Comparison of ENCODE assay signal across 19 cellular contexts in the genomic region with DNA sequence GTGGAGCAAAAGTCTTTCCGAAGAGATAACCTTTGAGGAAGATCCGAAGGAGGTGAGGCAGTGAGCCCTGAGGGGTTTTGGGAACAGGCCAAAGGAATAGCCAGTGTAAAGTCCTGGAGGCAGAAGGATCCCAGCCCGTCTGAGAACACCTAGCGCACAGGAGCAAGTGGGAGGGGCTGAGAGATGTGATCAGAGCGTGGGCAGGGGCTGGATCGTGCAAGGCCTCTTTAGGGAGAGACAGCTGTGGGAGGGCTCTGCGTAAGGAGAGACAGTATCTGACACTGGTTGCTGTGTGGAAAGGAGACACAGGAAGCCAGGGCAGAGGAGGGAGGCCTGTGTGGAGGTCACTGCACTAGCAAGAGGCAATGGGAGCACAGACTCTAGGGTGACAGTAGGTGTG.
DNase-seq lines count a peak whose midpoint lies in the region; ATAC-seq and TF ChIP-seq lines count a peak whose summit lies in the region.
"Had no signal": no experiment of that assay in that cellular context is flagged by ENCODE, and none has a peak within 500 bp of the region (broad histone marks: within the 10 kb centered on the region; RNA-seq: fewer than 3 reads in every experiment).

No MANE protein-coding gene starts in this region.

- no peak overlapping the region for H2BK20ac ChIP-seq in H9 (ENCODE audit: low read depth, low read length, poor library complexity, severe bottlenecking)

- TF ChIP-seq CTCF in H9 (conservative IDR thresholded peaks at IDR 0.05) (no peak), RWPE2 (IDR thresholded peaks at IDR 0.05; ENCODE audit: poor library complexity, severe bottlenecking) (no peak), nephron progenitor cell (IDR thresholded peaks at IDR 0.05) (no peak)

- no peak overlapping the region for H4K5ac ChIP-seq in H9 (ENCODE audit: insufficient read length, low read depth, low read length)

- POLR2A ChIA-PET in activated CD4-positive, alpha-beta memory T cell treated with anti-CD3 and anti-CD28 coated beads, Interleukin-2, amount 10 ng/mL, durations not matched to agents 7 days and 5 days (lab: Charles Lee) = no interaction called here
- POLR2A ChIA-PET in activated CD4-positive, alpha-beta memory T cell treated with anti-CD3 and anti-CD28 coated beads for 36 hours (lab: Charles Lee) = no interaction called here

- no peak overlapping the region for H3K4ac ChIP-seq in H9 (ENCODE audit: low read depth, low read length)

- H3K27me3 ChIP-seq in H9 (ENCODE audit: insufficient read depth, low read length) = no peaks in the 10 kb centered on the region
- H3K27me3 ChIP-seq in RWPE2 (ENCODE audit: insufficient read depth, poor library complexity, severe bottlenecking) = no peaks in the 10 kb centered on the region
- H3K27me3 ChIP-seq: BLaER1 treated with 17β-estradiol and CSF1 and Interleukin-3, amounts not matched to agents 10 nM and 100 nM had no signal

- no peak overlapping the region for H3K27ac ChIP-seq in H9 (ENCODE audit: insufficient read length, low read depth, low read length)
- no peak overlapping the region for H3K27ac ChIP-seq in RWPE2 (ENCODE audit: poor library complexity, severe bottlenecking)
- H3K27ac ChIP-seq: A549; BLaER1 treated with 17β-estradiol and CSF1 and Interleukin-3, amounts not matched to agents 10 nM and 100 nM; GM23248; KMS-11; SK-N-MC had no signal

- no CpG with 5 or more reads among the region's 7 CpGs for WGBS in H9 (ENCODE audit: extremely low coverage, insufficient read length, low lambda C conversion rate)

- H3K23ac ChIP-seq in H9 (ENCODE audit: insufficient read length, low read depth, low read length) = no peak overlapping the region

- intact Hi-C loops in activated CD4-positive, alpha-beta memory T cell treated with anti-CD3 and anti-CD28 coated beads for 36 hours (cut with micrococcal nuclease) = no loop called here

- no peak overlapping the region for H3K18ac ChIP-seq in H9 (ENCODE audit: insufficient read length, low read depth, low read length)

- H4K20me1 ChIP-seq in H9 (ENCODE audit: control insufficient read depth, insufficient read depth, insufficient read length) = no peaks in the 10 kb centered on the region
- H4K20me1 ChIP-seq: BLaER1 treated with 17β-estradiol and CSF1 and Interleukin-3, amounts not matched to agents 10 nM and 100 nM had no signal

- H2AK5ac ChIP-seq in H9 (ENCODE audit: insufficient read length, low read length) = no peak overlapping the region

- H3K4me2 ChIP-seq in H9 (ENCODE audit: insufficient read depth, insufficient read length, low read length) = no peak overlapping the region
- H3K4me2 ChIP-seq: A549; BLaER1 treated with 17β-estradiol and CSF1 and Interleukin-3, amounts not matched to agents 10 nM and 100 nM; KMS-11 had no signal

- no peaks in the 10 kb centered on the region for H3K9me3 ChIP-seq in H9 (ENCODE audit: control insufficient read depth, low read depth, low read length)
- H3K9me3 ChIP-seq in RWPE2 (ENCODE audit: severe bottlenecking) = no peaks in the 10 kb centered on the region

- H3K9me3 Mint-ChIP-seq in activated CD4-positive, alpha-beta memory T cell treated with anti-CD3 and anti-CD28 coated beads, Interleukin-2, amount 10 ng/mL, durations not matched to agents 7 days and 5 days = no peaks in the 10 kb centered on the region
- no peaks in the 10 kb centered on the region for H3K9me3 Mint-ChIP-seq in activated CD4-positive, alpha-beta memory T cell treated with anti-CD3 and anti-CD28 coated beads for 36 hours
- H3K9me3 Mint-ChIP-seq in H9 = peaks cover 4 to 10% of the 10 kb centered on the region in 2 experiments; a peak in 4 of 5 replicates
- peaks cover 17% of the 10 kb centered on the region for H3K9me3 Mint-ChIP-seq in nephron progenitor cell

- H4K91ac ChIP-seq in H9 (ENCODE audit: insufficient read length, low read depth, low read length) = no peak overlapping the region

- no peak overlapping the region for H2BK5ac ChIP-seq in H9 (ENCODE audit: insufficient read length, low read length)

- CTCF ChIA-PET in activated CD4-positive, alpha-beta memory T cell treated with anti-CD3 and anti-CD28 coated beads, Interleukin-2, amount 10 ng/mL, durations not matched to agents 7 days and 5 days (lab: Charles Lee) = no interaction called here
- CTCF ChIA-PET in activated CD4-positive, alpha-beta memory T cell treated with anti-CD3 and anti-CD28 coated beads for 36 hours (lab: Charles Lee) = no interaction called here

- H2AFZ ChIP-seq in H9 (ENCODE audit: low read length) = no peak overlapping the region
- H2AFZ ChIP-seq: GM23248 had no signal

- no peak overlapping the region for H2BK12ac ChIP-seq in H9 (ENCODE audit: insufficient read length, low read depth, low read length)

- H3K4me3 Mint-ChIP-seq in activated CD4-positive, alpha-beta memory T cell treated with anti-CD3 and anti-CD28 coated beads, Interleukin-2, amount 10 ng/mL, durations not matched to agents 7 days and 5 days = no peak overlapping the region
- H3K4me3 Mint-ChIP-seq in activated CD4-positive, alpha-beta memory T cell treated with anti-CD3 and anti-CD28 coated beads for 36 hours = no peak overlapping the region
- no peak overlapping the region for H3K4me3 Mint-ChIP-seq in H9
- no peak overlapping the region for H3K4me3 Mint-ChIP-seq in nephron progenitor cell
- H3K4me3 Mint-ChIP-seq: HFFc6 had no signal

- no peak overlapping the region for H4K8ac ChIP-seq in H9 (replicated peaks; ENCODE audit: insufficient read length, low read depth, low read length)

- H3K14ac ChIP-seq in H9 (ENCODE audit: insufficient read depth, low read length) = no peak overlapping the region

- DNase-seq in activated CD4-positive, alpha-beta memory T cell treated with anti-CD3 and anti-CD28 coated beads, Interleukin-2, amount 10 ng/mL, durations not matched to agents 7 days and 5 days = peak; percentile 4
- no peak for DNase-seq in activated CD4-positive, alpha-beta memory T cell treated with anti-CD3 and anti-CD28 coated beads for 36 hours
- DNase-seq in H9 (peak; percentile 25), RWPE2 (ENCODE audit: low spot score) (peak; percentile 34), left kidney (ENCODE audit: low read depth, low spot score) (peak; percentile 52), activated T-cell treated with anti-CD3 and anti-CD28 coated beads for 4 hours (no peak), nephron progenitor cell (no peak)
- DNase-seq: DND-41, GM23248, HFFc6, NCI-H1048, NCI-H1436 treated with DMSO at 0.1 percent for 48 hours had no signal

- H3K4me1 Mint-ChIP-seq in activated CD4-positive, alpha-beta memory T cell treated with anti-CD3 and anti-CD28 coated beads, Interleukin-2, amount 10 ng/mL, durations not matched to agents 7 days and 5 days = no peaks in the 10 kb centered on the region
- no peaks in the 10 kb centered on the region for H3K4me1 Mint-ChIP-seq in activated CD4-positive, alpha-beta memory T cell treated with anti-CD3 and anti-CD28 coated beads for 36 hours (ENCODE audit: low read depth)
- H3K4me1 Mint-ChIP-seq in H9 (no peaks in the 10 kb centered on the region; a peak in 1 of 4 replicates), nephron progenitor cell (peaks cover 9% of the 10 kb centered on the region)

- no peak overlapping the region for H2BK15ac ChIP-seq in H9 (ENCODE audit: low read depth, low read length)

- H3K4me1 ChIP-seq in H9 (ENCODE audit: insufficient read depth, low read length) (no peaks in the 10 kb centered on the region), RWPE2 (ENCODE audit: insufficient read depth, poor library complexity, severe bottlenecking) (no peaks in the 10 kb centered on the region)
- H3K4me1 ChIP-seq: A549; BLaER1 treated with 17β-estradiol and CSF1 and Interleukin-3, amounts not matched to agents 10 nM and 100 nM had no signal

- H3K79me1 ChIP-seq in H9 (ENCODE audit: insufficient read depth, low read depth, low read length, poor library complexity, severe bottlenecking) = no peaks in the 10 kb centered on the region

- no peak overlapping the region for H3K27ac Mint-ChIP-seq in activated CD4-positive, alpha-beta memory T cell treated with anti-CD3 and anti-CD28 coated beads, Interleukin-2, amount 10 ng/mL, durations not matched to agents 7 days and 5 days
- H3K27ac Mint-ChIP-seq in activated CD4-positive, alpha-beta memory T cell treated with anti-CD3 and anti-CD28 coated beads for 36 hours = no peak overlapping the region
- H3K27ac Mint-ChIP-seq in H9 = no peak overlapping the region; a peak in 1 of 7 replicates
- H3K27ac Mint-ChIP-seq in nephron progenitor cell = no peak overlapping the region
- H3K27ac Mint-ChIP-seq: HFFc6 had no signal

- no peaks in the 10 kb centered on the region for H3K23me2 ChIP-seq in H9 (ENCODE audit: insufficient read length, low read depth, low read length, poor library complexity, severe bottlenecking)

- no peak overlapping the region for H3T11ph ChIP-seq in H9 (ENCODE audit: low read length)

- H3K4me3 ChIP-seq in RWPE2 (ENCODE audit: severe bottlenecking) = no peak overlapping the region
- H3K4me3 ChIP-seq: A549; BLaER1 treated with 17β-estradiol and CSF1 and Interleukin-3, amounts not matched to agents 10 nM and 100 nM; GM12878; GM23248; SK-N-MC had no signal

- no peak overlapping the region for H3K9ac ChIP-seq in H9 (ENCODE audit: extremely low read depth, insufficient read length, low read length)
- H3K9ac ChIP-seq: BLaER1 treated with 17β-estradiol and CSF1 and Interleukin-3, amounts not matched to agents 10 nM and 100 nM; GM23248; KMS-11 had no signal

- no peaks in the 10 kb centered on the region for H3K36me3 ChIP-seq in RWPE2 (ENCODE audit: low read depth)
- H3K36me3 ChIP-seq: BLaER1 treated with 17β-estradiol and CSF1 and Interleukin-3, amounts not matched to agents 10 nM and 100 nM had no signal

- no peak overlapping the region for H2BK120ac ChIP-seq in H9 (ENCODE audit: low read depth, low read length, poor library complexity, severe bottlenecking)

- no peaks in the 10 kb centered on the region for H3K79me2 ChIP-seq in H9 (ENCODE audit: insufficient read depth, low read length)

- peaks cover 5% of the 10 kb centered on the region for H3K27me3 Mint-ChIP-seq in activated CD4-positive, alpha-beta memory T cell treated with anti-CD3 and anti-CD28 coated beads, Interleukin-2, amount 10 ng/mL, durations not matched to agents 7 days and 5 days
- H3K27me3 Mint-ChIP-seq in activated CD4-positive, alpha-beta memory T cell treated with anti-CD3 and anti-CD28 coated beads for 36 hours = peaks cover 8% of the 10 kb centered on the region
- H3K27me3 Mint-ChIP-seq in H9 (ENCODE audit: low read depth) (peaks cover 8% of the 10 kb centered on the region), nephron progenitor cell (ENCODE audit: low read depth, poor library complexity) (peaks cover 50% of the 10 kb centered on the region)

- H3K36me3 Mint-ChIP-seq in activated CD4-positive, alpha-beta memory T cell treated with anti-CD3 and anti-CD28 coated beads, Interleukin-2, amount 10 ng/mL, durations not matched to agents 7 days and 5 days (ENCODE audit: low read depth) = no peaks in the 10 kb centered on the region
- H3K36me3 Mint-ChIP-seq in activated CD4-positive, alpha-beta memory T cell treated with anti-CD3 and anti-CD28 coated beads for 36 hours = no peaks in the 10 kb centered on the region
- H3K36me3 Mint-ChIP-seq in H9 (ENCODE audit: insufficient read depth in 1 of 3, low read depth in 3 of 3) (no peaks in the 10 kb centered on the region; a peak in 1 of 7 replicates), nephron progenitor cell (ENCODE audit: low read depth) (no peaks in the 10 kb centered on the region)

- no peak overlapping the region for H3K56ac ChIP-seq in H9 (ENCODE audit: insufficient read length, low read depth, low read length)

- ATAC-seq in RWPE2 (ENCODE audit: low read depth) (no peak), GM21390 (IDR thresholded peaks at IDR 0.05; ENCODE audit: unreplicated experiment) (no peak)
- ATAC-seq: A549, GM12878, HepG2 had no signal

Comparison
In these comparisons a context has a peak if more than half of its experiments do, and no peak if none do; other contexts are left out.
1. DNase-seq: peak in activated CD4-positive, alpha-beta memory T cell treated with anti-CD3 and anti-CD28 coated beads, Interleukin-2, amount 10 ng/mL, durations not matched to agents 7 days and 5 days (single experiment), H9 (single experiment), RWPE2 (single experiment) and left kidney (single experiment); none in activated CD4-positive, alpha-beta memory T cell treated with anti-CD3 and anti-CD28 coated beads for 36 hours (single experiment), activated T-cell treated with anti-CD3 and anti-CD28 coated beads for 4 hours (single experiment) and nephron progenitor cell (single experiment).